Comparison of ENCODE assay signal across 8 cellular contexts in genomic region chr7:108001759-108002725, GRCh38. TPM values are rescaled to one million over a fixed set of nuclear protein-coding genes. Genes with fewer than 3 reads are reported as not detected.
DNase-seq lines count a peak whose midpoint lies in the region; ATAC-seq, FAIRE-seq and TF ChIP-seq lines count a peak whose summit lies in the region.

No MANE protein-coding gene starts in this region.

- TF ChIP-seq CTCF in H1 (IDR thresholded peaks at IDR 0.05; ENCODE audit: control extremely low read depth in 1 of 3, insufficient read depth in 1 of 3, low read depth in 1 of 3, low read length in 3 of 3) (no peak), mucosa of descending colon (IDR thresholded peaks at IDR 0.05) (no peak)

- peak overlapping the region; percentile 17 for H3K56ac ChIP-seq in H1 (replicated peaks; ENCODE audit: insufficient read length, low read depth, low read length)

- peaks cover 7 to 21% (median 11%) of the 10 kb centered on the region in 4 experiments for H3K4me1 ChIP-seq in H1 (replicated peaks in 1 of 4; ENCODE audit: control insufficient read depth in 3 of 4, insufficient read depth in 4 of 4, low read length in 3 of 4)
- peaks cover 22% of the 10 kb centered on the region for H3K4me1 ChIP-seq in mucosa of descending colon (ENCODE audit: low read depth)

- H3K79me2 ChIP-seq in H1 (ENCODE audit: control insufficient read depth in 1 of 2, insufficient read depth in 2 of 2, low read length in 2 of 2), result no peaks in the 10 kb centered on the region

- no peak for TF ChIP-seq POLR2A in H1 (IDR thresholded peaks at IDR 0.05; ENCODE audit: control extremely low read depth in 1 of 2, low read depth in 2 of 2, low read length in 2 of 2)

- no peaks in the 10 kb centered on the region for H3K36me3 Mint-ChIP-seq in immature natural killer cell

- peak overlapping the region; percentile 87; the same call in 1 of the 2 replicates for H2BK12ac ChIP-seq in H1 (ENCODE audit: low read depth, low read length)

- H3K23ac ChIP-seq in H1 (ENCODE audit: insufficient read length), result no peak overlapping the region

- peak overlapping the region; percentile 26; the same call in 1 of the 2 replicates for H2AFZ ChIP-seq in H1 (ENCODE audit: low read length)

- H3K4ac ChIP-seq in H1 (replicated peaks; ENCODE audit: insufficient read length, low read depth, low read length), result peak overlapping the region; percentile 76

- H3K27me3 ChIP-seq in H1 (replicated peaks in 1 of 4; ENCODE audit: control insufficient read depth in 3 of 4, extremely low read depth in 1 of 4, insufficient read depth in 3 of 4, low read length in 3 of 4), result peaks cover 34 to 67% (median 61%) of the 10 kb centered on the region in 4 experiments

- H3K9me3 Mint-ChIP-seq in immature natural killer cell, result peaks cover 0 to 4% (median 1%) of the 10 kb centered on the region in 6 donors

- peak overlapping the region; percentile 91 to 98 for H3K4me2 ChIP-seq in H1 (ENCODE audit: insufficient read depth in 1 of 2, low read depth in 2 of 2, low read length in 2 of 2)

- peak overlapping the region; percentile 90 for H3K18ac ChIP-seq in H1 (ENCODE audit: extremely low read depth, low read length)

- peak overlapping the region; percentile 72; the same call in 1 of the 2 replicates for H2BK15ac ChIP-seq in H1 (ENCODE audit: low read length)

- peak overlapping the region; percentile 28 for H4K91ac ChIP-seq in H1 (replicated peaks; ENCODE audit: insufficient read length, low read length)

- H3K27me3 Mint-ChIP-seq in immature natural killer cell (ENCODE audit: low read depth in 3 of 3), result peaks cover 8 to 21% (median 12%) of the 10 kb centered on the region in 3 donors

- H3K79me1 ChIP-seq in H1 (ENCODE audit: low read depth, low read length), result no peaks in the 10 kb centered on the region

- no peak overlapping the region for H2BK5ac ChIP-seq in H1 (ENCODE audit: low read depth, low read length)

- ATAC-seq in mucosa of descending colon (peak; percentile 34), GM21528 (IDR thresholded peaks at IDR 0.05; ENCODE audit: low FRiP score, unreplicated experiment) (no peak)

- H3K36me3 ChIP-seq in H1 (ENCODE audit: control insufficient read depth in 2 of 4, insufficient read depth in 4 of 4, low read length in 3 of 4) (peaks cover 0 to 10% (median 1%) of the 10 kb centered on the region in 4 experiments; a peak in 3 of 8 replicates), mucosa of descending colon (ENCODE audit: low read depth) (no peaks in the 10 kb centered on the region)

- H2AK5ac ChIP-seq in H1 (ENCODE audit: low read depth, low read length), result peak overlapping the region; percentile 41; the same call in 1 of the 2 replicates

- no peak overlapping the region for H4K5ac ChIP-seq in H1 (ENCODE audit: insufficient read length, low read depth, low read length)

- TF ChIP-seq RAD21 in H1 (IDR thresholded peaks at IDR 0.05 in 1 of 2, conservative IDR thresholded peaks at IDR 0.05 in 1 of 2; ENCODE audit: low read depth in 2 of 2, low read length in 2 of 2), result no peak

- TF ChIP-seq EP300 in H1 (IDR thresholded peaks at IDR 0.05; ENCODE audit: borderline replicate concordance in 1 of 2, low read depth in 2 of 2, low read length in 2 of 2), result no peak

- H2BK20ac ChIP-seq in H1 (ENCODE audit: low read length), result no peak overlapping the region

- intact Hi-C loops in mucosa of descending colon (cut with DNase I, micrococcal nuclease), result no loop called here

- no peak overlapping the region for H3K14ac ChIP-seq in H1 (ENCODE audit: insufficient read length)

- no peak for FAIRE-seq in H1 (lab: Jason Lieb, UNC)

- 3% methylated on average over 64 of the region's 75 CpGs; no CpG with 5 or more reads in 1 of the 2 experiments for whole genome bisulfite sequencing in H1 (ENCODE audit: extremely low coverage in 1 of 2, insufficient coverage in 1 of 2, insufficient read length in 1 of 2, insufficient replicate concordance in 2 of 2, low coverage in 1 of 2, low lambda C conversion rate in 2 of 2, missing lambda C conversion rate in 1 of 2), 2 experiments

- DNase-seq in NCI-H1417 (lab: John Stamatoyannopoulos, UW) (peak in 2 of 3 experiments; percentile 74), NCI-H1417 treated with DMSO at 0.1 percent for 48 hours (lab: John Stamatoyannopoulos, UW) (no peak), H1 (ENCODE audit: low read depth in 1 of 2, low spot score in 2 of 2) (peak in 1 of 2 experiments; percentile 76), mucosa of descending colon (peak in 2 of 3 donors; percentile 58 to 66), NCI-H1048 (lab: John Stamatoyannopoulos, UW) (no peak), immature natural killer cell (no peak)

- CTCF ChIA-PET in H1 (lab: Charles Lee; ENCODE audit: partially characterized antibody), result interaction anchor here (0.6 to 2.9 kb wide), 19 partner anchors 9 to 146 kb away, joined by 3 to 21 read pairs (median 4); no protein-coding TSS in a partner anchor

- H3K27ac ChIP-seq in H1 (ENCODE audit: low read depth, low read length), result no peak overlapping the region

- H3K23me2 ChIP-seq in H1 (ENCODE audit: low read depth, low read length), result peaks cover 23% of the 10 kb centered on the region

- POLR2A ChIA-PET in H1 (lab: Charles Lee; ENCODE audit: partially characterized antibody), result interaction anchor here (0.9 to 2.8 kb wide), 6 partner anchors 15 to 455 kb away, joined by 3 to 18 read pairs (median 4); partner anchors contain the start of gene NRCAM

- H4K8ac ChIP-seq in H1 (ENCODE audit: extremely low read depth, insufficient read depth, low read length), result peak overlapping the region; percentile 82

- H3K4me3 ChIP-seq in H1 (ENCODE audit: extremely low read depth in 1 of 4, insufficient read depth in 2 of 4, low read depth in 3 of 4, low read length in 4 of 4), result peak overlapping the region; percentile 40 to 92 (median 69)
- peak overlapping the region; percentile 52 for H3K4me3 ChIP-seq in mucosa of descending colon

- no peak overlapping the region for H3K27ac Mint-ChIP-seq in immature natural killer cell

- peak overlapping the region in 1 of 4 experiments; percentile 23; a peak in 3 of 7 replicates for H3K9ac ChIP-seq in H1 (replicated peaks in 1 of 4; ENCODE audit: extremely low read depth in 1 of 4, low read depth in 3 of 4, low read length in 3 of 4)

- peak overlapping the region in 2 of 5 donors; percentile 29 to 52 for H3K4me3 Mint-ChIP-seq in immature natural killer cell

- H3K9me3 ChIP-seq in H1 (ENCODE audit: insufficient read depth in 2 of 2, low read depth in 1 of 2, low read length in 1 of 2), result no peaks in the 10 kb centered on the region; a peak in 1 of 4 replicates
- no peaks in the 10 kb centered on the region for H3K9me3 ChIP-seq in mucosa of descending colon

- H3K4me1 Mint-ChIP-seq in immature natural killer cell, result peaks cover 0 to 9% of the 10 kb centered on the region in 2 donors

- no peak overlapping the region for H2BK120ac ChIP-seq in H1 (replicated peaks; ENCODE audit: low read depth, low read length)

- H4K20me1 ChIP-seq in H1 (replicated peaks in 1 of 2; ENCODE audit: control insufficient read depth in 1 of 2, insufficient read depth in 2 of 2, low read length in 2 of 2), result peaks cover 3% of the 10 kb centered on the region in 2 experiments

TF ChIP-seq in H1, 55 proteins besides CTCF, POLR2A, EP300 and RAD21 (continues in another document):
- TF ChIP-seq RNF2 (IDR thresholded peaks at IDR 0.05; ENCODE audit: borderline replicate concordance, low read depth, low read length, missing control alignments, poor library complexity, severe bottlenecking), result peak; percentile 42
- no peak for TF ChIP-seq ATF3 (IDR thresholded peaks at IDR 0.05; ENCODE audit: insufficient read depth, low read depth, low read length)
- 0 out of 4 replicates have a peak, but pooled peaks of 1 of the 2 experiments have one; percentile 28 for TF ChIP-seq SIN3A (conservative IDR thresholded peaks at IDR 0.05 in 1 of 2, IDR thresholded peaks at IDR 0.05 in 1 of 2; ENCODE audit: low read depth in 1 of 2, low read length in 2 of 2)
- TF ChIP-seq BCL11A (IDR thresholded peaks at IDR 0.05; ENCODE audit: low read depth in 2 of 2, low read length in 2 of 2), result no peak
- no peak for TF ChIP-seq TAF7 (optimal IDR thresholded peaks at IDR 0.05; ENCODE audit: borderline replicate concordance, low read depth, low read length)
- peak; percentile 45 for TF ChIP-seq ASH2L (IDR thresholded peaks at IDR 0.05; ENCODE audit: low read length)
- peak; percentile 77 for TF ChIP-seq KDM4A (IDR thresholded peaks at IDR 0.05; ENCODE audit: low read depth, low read length, severe bottlenecking)
- TF ChIP-seq MAX (IDR thresholded peaks at IDR 0.05), result peak; percentile 33; the same call in 1 of the 2 replicates
- 0 out of 2 replicates have a peak, but pooled peaks have one; percentile 21 for TF ChIP-seq BACH1 (IDR thresholded peaks at IDR 0.05; ENCODE audit: low read length)
- TF ChIP-seq SUZ12 (IDR thresholded peaks at IDR 0.05; ENCODE audit: low read length), result peak; percentile 78
- no peak for TF ChIP-seq SRF (IDR thresholded peaks at IDR 0.05; ENCODE audit: low read depth, low read length)
- TF ChIP-seq E2F6 (IDR thresholded peaks at IDR 0.05), result peak; percentile 63; the same call in 1 of the 2 replicates

RNA-seq across cellular contexts. Expression of gene LAMB1, which starts 0.9 kb away (rescaled TPM):
- polyA plus RNA-seq in PFSK-1 (2012; ENCODE audit: insufficient read length, low read depth), result 155 TPM
- total RNA-seq in H1 (2021; fragmentation: NEBNext Ultra II Directional; extraction: Animal tissue kit (Norgen Biotek cat#: 25700)), result 37.2 and 38.5 TPM in 2 replicates
- polyA plus RNA-seq in H1 (2011; rRNA removed), result 31.9 and 61.6 TPM in 2 replicates
- polyA plus RNA-seq in H1 (2011; cell fraction: cytosol; rRNA removed), result 42.0 TPM
- polyA plus RNA-seq in H1 (2011; cell fraction: nucleus; rRNA removed), result 128 TPM
- 33.3 to 48.6 TPM (median 43.2 TPM) in 4 replicates for polyA plus RNA-seq in H1 (2012, experiment 1 of 2)
- 2.2 TPM for polyA plus RNA-seq in H1 (2012, experiment 2 of 2)
- polyA plus RNA-seq in H1 (2013, experiment 1 of 2), result 53.3 TPM
- 41.9 TPM for polyA plus RNA-seq in H1 (2013, experiment 2 of 2)
- 79.9 and 90.4 TPM in 2 replicates for polyA minus RNA-seq in H1 (2011; rRNA and poly(A)+ RNA removed)
- polyA minus RNA-seq in H1 (2011; cell fraction: cytosol; rRNA and poly(A)+ RNA removed), result 35.5 TPM
- polyA minus RNA-seq in H1 (2011; cell fraction: nucleus; rRNA and poly(A)+ RNA removed), result 58.9 TPM
- 100 to 1,000 TPM in 2 of 3 donors, 10 to 100 TPM in 1; 82.0 to 165 (median 148) TPM for total RNA-seq in mucosa of descending colon
- polyA plus RNA-seq in immature natural killer cell, result under 1 TPM in 1 of 3 donors, not detected in 2; 0.77 TPM

Comparison
In these comparisons a context has a peak if more than half of its experiments do, and no peak if none do; other contexts are left out.
1. DNase-seq: peak in NCI-H1417 (2 of 3) and mucosa of descending colon (2 of 3); none in NCI-H1417 treated with DMSO at 0.1 percent for 48 hours (single experiment), NCI-H1048 (single experiment) and immature natural killer cell (0 of 3).